In the genomic region with DNA sequence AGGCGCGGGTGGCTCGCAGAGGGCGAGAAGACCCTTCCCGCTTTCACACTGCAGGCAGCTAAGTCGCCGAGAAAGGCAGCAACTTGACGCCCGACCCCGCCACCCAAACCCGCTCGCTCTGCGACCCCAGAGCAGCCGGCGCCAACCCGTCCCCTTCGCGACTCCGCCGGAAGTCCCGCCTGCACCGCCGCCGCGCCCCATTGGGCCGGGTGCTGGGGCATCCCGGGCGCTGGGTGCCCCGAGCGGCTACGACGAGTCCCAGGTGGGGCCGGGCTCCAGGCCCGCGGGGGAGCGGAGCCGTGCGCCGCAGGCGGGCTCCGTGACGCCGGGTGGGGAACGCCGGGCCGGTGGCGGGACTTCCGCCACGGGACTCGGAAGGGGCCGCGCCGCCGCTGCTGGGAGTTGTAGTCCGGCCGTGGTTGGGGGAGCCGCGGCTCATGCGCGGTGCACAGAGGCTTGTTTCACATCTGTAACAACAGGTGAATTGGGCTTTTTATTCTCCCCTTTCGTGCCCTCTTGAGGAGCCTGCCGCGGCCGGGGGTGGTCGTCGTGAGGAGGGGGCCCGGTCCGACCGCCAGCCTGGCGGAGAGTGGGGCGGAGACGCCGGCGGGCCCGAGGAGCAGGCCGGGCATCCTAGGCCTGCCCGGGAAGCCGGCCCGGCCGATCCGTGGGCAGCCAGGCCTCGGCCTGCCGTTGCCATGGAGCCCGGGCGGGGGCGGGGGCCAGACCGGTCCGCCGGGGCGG, we compare ENCODE assay signal across 1 cellular context.
TF ChIP-seq lines count a peak whose summit lies in the region.

A gene with protein sequence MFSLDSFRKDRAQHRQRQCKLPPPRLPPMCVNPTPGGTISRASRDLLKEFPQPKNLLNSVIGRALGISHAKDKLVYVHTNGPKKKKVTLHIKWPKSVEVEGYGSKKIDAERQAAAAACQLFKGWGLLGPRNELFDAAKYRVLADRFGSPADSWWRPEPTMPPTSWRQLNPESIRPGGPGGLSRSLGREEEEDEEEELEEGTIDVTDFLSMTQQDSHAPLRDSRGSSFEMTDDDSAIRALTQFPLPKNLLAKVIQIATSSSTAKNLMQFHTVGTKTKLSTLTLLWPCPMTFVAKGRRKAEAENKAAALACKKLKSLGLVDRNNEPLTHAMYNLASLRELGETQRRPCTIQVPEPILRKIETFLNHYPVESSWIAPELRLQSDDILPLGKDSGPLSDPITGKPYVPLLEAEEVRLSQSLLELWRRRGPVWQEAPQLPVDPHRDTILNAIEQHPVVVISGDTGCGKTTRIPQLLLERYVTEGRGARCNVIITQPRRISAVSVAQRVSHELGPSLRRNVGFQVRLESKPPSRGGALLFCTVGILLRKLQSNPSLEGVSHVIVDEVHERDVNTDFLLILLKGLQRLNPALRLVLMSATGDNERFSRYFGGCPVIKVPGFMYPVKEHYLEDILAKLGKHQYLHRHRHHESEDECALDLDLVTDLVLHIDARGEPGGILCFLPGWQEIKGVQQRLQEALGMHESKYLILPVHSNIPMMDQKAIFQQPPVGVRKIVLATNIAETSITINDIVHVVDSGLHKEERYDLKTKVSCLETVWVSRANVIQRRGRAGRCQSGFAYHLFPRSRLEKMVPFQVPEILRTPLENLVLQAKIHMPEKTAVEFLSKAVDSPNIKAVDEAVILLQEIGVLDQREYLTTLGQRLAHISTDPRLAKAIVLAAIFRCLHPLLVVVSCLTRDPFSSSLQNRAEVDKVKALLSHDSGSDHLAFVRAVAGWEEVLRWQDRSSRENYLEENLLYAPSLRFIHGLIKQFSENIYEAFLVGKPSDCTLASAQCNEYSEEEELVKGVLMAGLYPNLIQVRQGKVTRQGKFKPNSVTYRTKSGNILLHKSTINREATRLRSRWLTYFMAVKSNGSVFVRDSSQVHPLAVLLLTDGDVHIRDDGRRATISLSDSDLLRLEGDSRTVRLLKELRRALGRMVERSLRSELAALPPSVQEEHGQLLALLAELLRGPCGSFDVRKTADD (plus strand): TSS at position 405 of the 744 bp plus-strand sequence. CDS start 7,546 bp downstream, outside the sequence.

TF ChIP-seq in HepG2, 621 proteins besides CTCF, POLR2A, EP300 and RAD21 (continued from another document and continues in another):
- TF ChIP-seq ATF7-NPFF (CRISPR knock-in tag; IDR thresholded peaks at IDR 0.05; ENCODE audit: low read depth) (peak; percentile 60; the same call in 1 of the 2 replicates), ZNF501 (CRISPR knock-in tag; IDR thresholded peaks at IDR 0.05) (peak; percentile 79; the same call in 1 of the 2 replicates), SMARCE1 (IDR thresholded peaks at IDR 0.05; ENCODE audit: borderline replicate concordance) (no peak), ISL2 (CRISPR knock-in tag; IDR thresholded peaks at IDR 0.05) (no peak), SP2 (CRISPR knock-in tag; IDR thresholded peaks at IDR 0.05) (peak; percentile 84), KAT8 (CRISPR knock-in tag; IDR thresholded peaks at IDR 0.05) (peak; percentile 36; the same call in 1 of the 2 replicates), ZNF343 (CRISPR knock-in tag; IDR thresholded peaks at IDR 0.05) (peak; percentile 11; the same call in 1 of the 2 replicates), ZNF644 (CRISPR knock-in tag; IDR thresholded peaks at IDR 0.05; ENCODE audit: low read depth) (no peak), ZNF776 (CRISPR knock-in tag; IDR thresholded peaks at IDR 0.05) (peak; percentile 55), GATA4 (IDR thresholded peaks at IDR 0.05; ENCODE audit: borderline replicate concordance, low read depth) (no peak), ZNF451 (CRISPR knock-in tag; IDR thresholded peaks at IDR 0.05) (peak; percentile 57; the same call in 1 of the 2 replicates), HOXD1 (CRISPR knock-in tag; IDR thresholded peaks at IDR 0.05) (0 out of 2 replicates have a peak, but pooled peaks have one; percentile 28), MATR3 (CRISPR knock-in tag; IDR thresholded peaks at IDR 0.05) (no peak), ZNF160 (CRISPR knock-in tag; IDR thresholded peaks at IDR 0.05) (no peak), SAFB2 (CRISPR knock-in tag; IDR thresholded peaks at IDR 0.05; ENCODE audit: borderline replicate concordance, low read depth) (0 out of 2 replicates have a peak, but pooled peaks have one; percentile 73), MXI1 (IDR thresholded peaks at IDR 0.05; ENCODE audit: borderline replicate concordance, low read depth, low read length) (peak; percentile 39; the same call in 1 of the 3 replicates), POLR2G (IDR thresholded peaks at IDR 0.05; ENCODE audit: low read depth, low read length) (peak; percentile 73), CHCHD3 (CRISPR knock-in tag; IDR thresholded peaks at IDR 0.05) (0 out of 2 replicates have a peak, but pooled peaks have one; percentile 27), PHF8 (CRISPR knock-in tag; IDR thresholded peaks at IDR 0.05) (peak; percentile 89), ZNF547 (CRISPR knock-in tag; IDR thresholded peaks at IDR 0.05) (peak; percentile 89), ZFX (CRISPR knock-in tag; IDR thresholded peaks at IDR 0.05; ENCODE audit: low read depth) (peak; percentile 100), RBM39 (IDR thresholded peaks at IDR 0.05; ENCODE audit: low read depth, low read length, poor library complexity, severe bottlenecking) (no peak), SP4 (CRISPR knock-in tag; IDR thresholded peaks at IDR 0.05) (peak; percentile 82; the same call in 1 of the 2 replicates), ZNF354B (CRISPR knock-in tag; IDR thresholded peaks at IDR 0.05) (0 out of 2 replicates have a peak, but pooled peaks have one; percentile 37), ZNF572 (CRISPR knock-in tag; IDR thresholded peaks at IDR 0.05) (0 out of 2 replicates have a peak, but pooled peaks have one; percentile 58), IKZF4 (CRISPR knock-in tag; IDR thresholded peaks at IDR 0.05; ENCODE audit: borderline replicate concordance, low read depth, not compliant biosample characterization) (peak; percentile 86), ZNF883 (CRISPR knock-in tag; IDR thresholded peaks at IDR 0.05; ENCODE audit: not compliant biosample characterization) (peak; percentile 48)
- TF ChIP-seq, protein P1, sequence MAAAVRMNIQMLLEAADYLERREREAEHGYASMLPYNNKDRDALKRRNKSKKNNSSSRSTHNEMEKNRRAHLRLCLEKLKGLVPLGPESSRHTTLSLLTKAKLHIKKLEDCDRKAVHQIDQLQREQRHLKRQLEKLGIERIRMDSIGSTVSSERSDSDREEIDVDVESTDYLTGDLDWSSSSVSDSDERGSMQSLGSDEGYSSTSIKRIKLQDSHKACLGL (CRISPR knock-in tag; IDR thresholded peaks at IDR 0.05), result peak; percentile 26; the same call in 1 of the 2 replicates
- TF ChIP-seq, protein P2, sequence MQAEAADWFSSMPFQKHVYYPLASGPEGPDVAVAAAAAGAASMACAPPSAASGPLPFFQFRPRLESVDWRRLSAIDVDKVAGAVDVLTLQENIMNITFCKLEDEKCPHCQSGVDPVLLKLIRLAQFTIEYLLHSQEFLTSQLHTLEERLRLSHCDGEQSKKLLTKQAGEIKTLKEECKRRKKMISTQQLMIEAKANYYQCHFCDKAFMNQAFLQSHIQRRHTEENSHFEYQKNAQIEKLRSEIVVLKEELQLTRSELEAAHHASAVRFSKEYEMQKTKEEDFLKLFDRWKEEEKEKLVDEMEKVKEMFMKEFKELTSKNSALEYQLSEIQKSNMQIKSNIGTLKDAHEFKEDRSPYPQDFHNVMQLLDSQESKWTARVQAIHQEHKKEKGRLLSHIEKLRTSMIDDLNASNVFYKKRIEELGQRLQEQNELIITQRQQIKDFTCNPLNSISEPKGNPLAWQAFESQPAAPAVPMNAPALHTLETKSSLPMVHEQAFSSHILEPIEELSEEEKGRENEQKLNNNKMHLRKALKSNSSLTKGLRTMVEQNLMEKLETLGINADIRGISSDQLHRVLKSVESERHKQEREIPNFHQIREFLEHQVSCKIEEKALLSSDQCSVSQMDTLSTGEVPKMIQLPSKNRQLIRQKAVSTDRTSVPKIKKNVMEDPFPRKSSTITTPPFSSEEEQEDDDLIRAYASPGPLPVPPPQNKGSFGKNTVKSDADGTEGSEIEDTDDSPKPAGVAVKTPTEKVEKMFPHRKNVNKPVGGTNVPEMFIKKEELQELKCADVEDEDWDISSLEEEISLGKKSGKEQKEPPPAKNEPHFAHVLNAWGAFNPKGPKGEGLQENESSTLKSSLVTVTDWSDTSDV (CRISPR knock-in tag; IDR thresholded peaks at IDR 0.05), result 0 out of 2 replicates have a peak, but pooled peaks have one; percentile 3
- TF ChIP-seq, protein P3, sequence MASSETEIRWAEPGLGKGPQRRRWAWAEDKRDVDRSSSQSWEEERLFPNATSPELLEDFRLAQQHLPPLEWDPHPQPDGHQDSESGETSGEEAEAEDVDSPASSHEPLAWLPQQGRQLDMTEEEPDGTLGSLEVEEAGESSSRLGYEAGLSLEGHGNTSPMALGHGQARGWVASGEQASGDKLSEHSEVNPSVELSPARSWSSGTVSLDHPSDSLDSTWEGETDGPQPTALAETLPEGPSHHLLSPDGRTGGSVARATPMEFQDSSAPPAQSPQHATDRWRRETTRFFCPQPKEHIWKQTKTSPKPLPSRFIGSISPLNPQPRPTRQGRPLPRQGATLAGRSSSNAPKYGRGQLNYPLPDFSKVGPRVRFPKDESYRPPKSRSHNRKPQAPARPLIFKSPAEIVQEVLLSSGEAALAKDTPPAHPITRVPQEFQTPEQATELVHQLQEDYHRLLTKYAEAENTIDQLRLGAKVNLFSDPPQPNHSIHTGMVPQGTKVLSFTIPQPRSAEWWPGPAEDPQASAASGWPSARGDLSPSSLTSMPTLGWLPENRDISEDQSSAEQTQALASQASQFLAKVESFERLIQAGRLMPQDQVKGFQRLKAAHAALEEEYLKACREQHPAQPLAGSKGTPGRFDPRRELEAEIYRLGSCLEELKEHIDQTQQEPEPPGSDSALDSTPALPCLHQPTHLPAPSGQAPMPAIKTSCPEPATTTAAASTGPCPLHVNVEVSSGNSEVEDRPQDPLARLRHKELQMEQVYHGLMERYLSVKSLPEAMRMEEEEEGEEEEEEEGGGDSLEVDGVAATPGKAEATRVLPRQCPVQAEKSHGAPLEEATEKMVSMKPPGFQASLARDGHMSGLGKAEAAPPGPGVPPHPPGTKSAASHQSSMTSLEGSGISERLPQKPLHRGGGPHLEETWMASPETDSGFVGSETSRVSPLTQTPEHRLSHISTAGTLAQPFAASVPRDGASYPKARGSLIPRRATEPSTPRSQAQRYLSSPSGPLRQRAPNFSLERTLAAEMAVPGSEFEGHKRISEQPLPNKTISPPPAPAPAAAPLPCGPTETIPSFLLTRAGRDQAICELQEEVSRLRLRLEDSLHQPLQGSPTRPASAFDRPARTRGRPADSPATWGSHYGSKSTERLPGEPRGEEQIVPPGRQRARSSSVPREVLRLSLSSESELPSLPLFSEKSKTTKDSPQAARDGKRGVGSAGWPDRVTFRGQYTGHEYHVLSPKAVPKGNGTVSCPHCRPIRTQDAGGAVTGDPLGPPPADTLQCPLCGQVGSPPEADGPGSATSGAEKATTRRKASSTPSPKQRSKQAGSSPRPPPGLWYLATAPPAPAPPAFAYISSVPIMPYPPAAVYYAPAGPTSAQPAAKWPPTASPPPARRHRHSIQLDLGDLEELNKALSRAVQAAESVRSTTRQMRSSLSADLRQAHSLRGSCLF (CRISPR knock-in tag; IDR thresholded peaks at IDR 0.05; ENCODE audit: borderline replicate concordance), result no peak
- TF ChIP-seq, protein P4, sequence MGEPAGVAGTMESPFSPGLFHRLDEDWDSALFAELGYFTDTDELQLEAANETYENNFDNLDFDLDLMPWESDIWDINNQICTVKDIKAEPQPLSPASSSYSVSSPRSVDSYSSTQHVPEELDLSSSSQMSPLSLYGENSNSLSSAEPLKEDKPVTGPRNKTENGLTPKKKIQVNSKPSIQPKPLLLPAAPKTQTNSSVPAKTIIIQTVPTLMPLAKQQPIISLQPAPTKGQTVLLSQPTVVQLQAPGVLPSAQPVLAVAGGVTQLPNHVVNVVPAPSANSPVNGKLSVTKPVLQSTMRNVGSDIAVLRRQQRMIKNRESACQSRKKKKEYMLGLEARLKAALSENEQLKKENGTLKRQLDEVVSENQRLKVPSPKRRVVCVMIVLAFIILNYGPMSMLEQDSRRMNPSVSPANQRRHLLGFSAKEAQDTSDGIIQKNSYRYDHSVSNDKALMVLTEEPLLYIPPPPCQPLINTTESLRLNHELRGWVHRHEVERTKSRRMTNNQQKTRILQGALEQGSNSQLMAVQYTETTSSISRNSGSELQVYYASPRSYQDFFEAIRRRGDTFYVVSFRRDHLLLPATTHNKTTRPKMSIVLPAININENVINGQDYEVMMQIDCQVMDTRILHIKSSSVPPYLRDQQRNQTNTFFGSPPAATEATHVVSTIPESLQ (CRISPR knock-in tag; conservative IDR thresholded peaks at IDR 0.05), result 0 out of 2 replicates have a peak, but pooled peaks have one; percentile 30
- TF ChIP-seq, protein P5, sequence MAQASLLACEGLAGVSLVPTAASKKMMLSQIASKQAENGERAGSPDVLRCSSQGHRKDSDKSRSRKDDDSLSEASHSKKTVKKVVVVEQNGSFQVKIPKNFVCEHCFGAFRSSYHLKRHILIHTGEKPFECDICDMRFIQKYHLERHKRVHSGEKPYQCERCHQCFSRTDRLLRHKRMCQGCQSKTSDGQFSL (CRISPR knock-in tag; IDR thresholded peaks at IDR 0.05), result peak; percentile 80
- TF ChIP-seq, protein P6, sequence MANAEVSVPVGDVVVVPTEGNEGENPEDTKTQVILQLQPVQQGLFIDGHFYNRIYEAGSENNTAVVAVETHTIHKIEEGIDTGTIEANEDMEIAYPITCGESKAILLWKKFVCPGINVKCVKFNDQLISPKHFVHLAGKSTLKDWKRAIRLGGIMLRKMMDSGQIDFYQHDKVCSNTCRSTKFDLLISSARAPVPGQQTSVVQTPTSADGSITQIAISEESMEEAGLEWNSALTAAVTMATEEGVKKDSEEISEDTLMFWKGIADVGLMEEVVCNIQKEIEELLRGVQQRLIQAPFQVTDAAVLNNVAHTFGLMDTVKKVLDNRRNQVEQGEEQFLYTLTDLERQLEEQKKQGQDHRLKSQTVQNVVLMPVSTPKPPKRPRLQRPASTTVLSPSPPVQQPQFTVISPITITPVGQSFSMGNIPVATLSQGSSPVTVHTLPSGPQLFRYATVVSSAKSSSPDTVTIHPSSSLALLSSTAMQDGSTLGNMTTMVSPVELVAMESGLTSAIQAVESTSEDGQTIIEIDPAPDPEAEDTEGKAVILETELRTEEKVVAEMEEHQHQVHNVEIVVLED (CRISPR knock-in tag; IDR thresholded peaks at IDR 0.05; ENCODE audit: borderline replicate concordance), result peak; percentile 79
- TF ChIP-seq, protein P7, sequence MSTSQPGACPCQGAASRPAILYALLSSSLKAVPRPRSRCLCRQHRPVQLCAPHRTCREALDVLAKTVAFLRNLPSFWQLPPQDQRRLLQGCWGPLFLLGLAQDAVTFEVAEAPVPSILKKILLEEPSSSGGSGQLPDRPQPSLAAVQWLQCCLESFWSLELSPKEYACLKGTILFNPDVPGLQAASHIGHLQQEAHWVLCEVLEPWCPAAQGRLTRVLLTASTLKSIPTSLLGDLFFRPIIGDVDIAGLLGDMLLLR (CRISPR knock-in tag; IDR thresholded peaks at IDR 0.05), result peak; percentile 49; the same call in 1 of the 2 replicates
- TF ChIP-seq, protein P8, sequence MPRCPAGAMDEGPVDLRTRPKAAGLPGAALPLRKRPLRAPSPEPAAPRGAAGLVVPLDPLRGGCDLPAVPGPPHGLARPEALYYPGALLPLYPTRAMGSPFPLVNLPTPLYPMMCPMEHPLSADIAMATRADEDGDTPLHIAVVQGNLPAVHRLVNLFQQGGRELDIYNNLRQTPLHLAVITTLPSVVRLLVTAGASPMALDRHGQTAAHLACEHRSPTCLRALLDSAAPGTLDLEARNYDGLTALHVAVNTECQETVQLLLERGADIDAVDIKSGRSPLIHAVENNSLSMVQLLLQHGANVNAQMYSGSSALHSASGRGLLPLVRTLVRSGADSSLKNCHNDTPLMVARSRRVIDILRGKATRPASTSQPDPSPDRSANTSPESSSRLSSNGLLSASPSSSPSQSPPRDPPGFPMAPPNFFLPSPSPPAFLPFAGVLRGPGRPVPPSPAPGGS (CRISPR knock-in tag; IDR thresholded peaks at IDR 0.05), result peak; percentile 40; the same call in 1 of the 2 replicates
